Comparison of ENCODE assay signal across 8 cellular contexts in genomic region chr11:72598901-72599300, GRCh38.
A peak's percentile ranks its signal among the peaks of the same experiment; 100 is the strongest.
DNase-seq lines count a peak whose midpoint lies in the region; ATAC-seq and TF ChIP-seq lines count a peak whose summit lies in the region.

No MANE protein-coding gene starts in this region.

- H3K9me3 ChIP-seq in DOHH2 (ENCODE audit: control insufficient read depth, insufficient read depth, low read length), result no peaks in the 10 kb centered on the region
- H3K9me3 ChIP-seq in RWPE2 (ENCODE audit: severe bottlenecking), result no peaks in the 10 kb centered on the region

- no peaks in the 10 kb centered on the region for H3K36me3 ChIP-seq in DOHH2 (ENCODE audit: control insufficient read depth, low read length)
- no peaks in the 10 kb centered on the region for H3K36me3 ChIP-seq in RWPE2 (ENCODE audit: low read depth)

- H3K4me2 ChIP-seq in DOHH2 (ENCODE audit: low read length), result no peak overlapping the region

- H3K4me1 ChIP-seq in DOHH2 (ENCODE audit: control insufficient read depth, low read length), result no peaks in the 10 kb centered on the region
- no peaks in the 10 kb centered on the region for H3K4me1 ChIP-seq in RWPE2 (ENCODE audit: insufficient read depth, poor library complexity, severe bottlenecking)

- 0 out of 3 replicates have a peak, but pooled peaks have one; percentile 37 for ATAC-seq in RWPE2 (ENCODE audit: low read depth)
- no peak for ATAC-seq in GM19467 (IDR thresholded peaks at IDR 0.05; ENCODE audit: unreplicated experiment)

- TF ChIP-seq CTCF in DOHH2 (IDR thresholded peaks at IDR 0.05; ENCODE audit: low read depth, low read length, poor library complexity, severe bottlenecking), result peak; percentile 38
- peak; percentile 34 for TF ChIP-seq CTCF in RWPE2 (IDR thresholded peaks at IDR 0.05; ENCODE audit: poor library complexity, severe bottlenecking)
- TF ChIP-seq CTCF in fibroblast of villous mesenchyme (IDR thresholded peaks at IDR 0.05; ENCODE audit: insufficient read depth, low read depth, low read length), result peak; percentile 65
- no peak for TF ChIP-seq CTCF in coronary artery (IDR thresholded peaks at IDR 0.05)

- no peaks in the 10 kb centered on the region for H3F3A ChIP-seq in DOHH2 (ENCODE audit: control insufficient read depth, insufficient read depth)

- H3K4me3 ChIP-seq in DOHH2 (ENCODE audit: low read length), result no peak overlapping the region
- no peak overlapping the region for H3K4me3 ChIP-seq in RWPE2 (ENCODE audit: severe bottlenecking)
- H3K4me3 ChIP-seq in fibroblast of villous mesenchyme (ENCODE audit: low read depth, low read length), result no peak overlapping the region
- no peak overlapping the region for H3K4me3 ChIP-seq in coronary artery

- no peaks in the 10 kb centered on the region for H3K9me2 ChIP-seq in DOHH2 (replicated peaks; ENCODE audit: control insufficient read depth, low read length)

- H3K27ac ChIP-seq in DOHH2 (ENCODE audit: low read depth, low read length) (no peak overlapping the region), RWPE2 (ENCODE audit: poor library complexity, severe bottlenecking) (no peak overlapping the region), coronary artery (no peak overlapping the region)

- H3K79me2 ChIP-seq in DOHH2 (ENCODE audit: control insufficient read depth, low read length), result no peaks in the 10 kb centered on the region

- peaks cover 3% of the 10 kb centered on the region; the same call in 1 of the 2 replicates for H4K20me1 ChIP-seq in DOHH2 (ENCODE audit: control insufficient read depth, insufficient read depth, low read depth, low read length)

- H3K27me3 ChIP-seq in DOHH2 (ENCODE audit: control insufficient read depth, low read length) (peaks cover 8% of the 10 kb centered on the region; the same call in 1 of the 2 replicates), RWPE2 (ENCODE audit: insufficient read depth, poor library complexity, severe bottlenecking) (no peaks in the 10 kb centered on the region)

- no peak for DNase-seq in RWPE2 (ENCODE audit: low spot score)
- peak; percentile 43 for DNase-seq in fibroblast of villous mesenchyme (ENCODE audit: low read depth)
- peak; percentile 49 for DNase-seq in pons (ENCODE audit: low spot score)
- no peak for DNase-seq in COR-L47 (lab: John Stamatoyannopoulos, UW)
- DNase-seq in SKM-1 treated with dmso at 0.1 percent for 144 hours (lab: John Stamatoyannopoulos, UW; ENCODE audit: unreplicated experiment), result no peak
- no peak for DNase-seq in coronary artery (ENCODE audit: low spot score)

Comparison
In these comparisons a context has a peak if more than half of its experiments do, and no peak if none do; other contexts are left out.
1. DNase-seq: peak in fibroblast of villous mesenchyme (single experiment) and pons (single experiment); none in RWPE2 (single experiment), COR-L47 (single experiment), SKM-1 treated with dmso at 0.1 percent for 144 hours (single experiment) and coronary artery (single experiment).